Comparison of ENCODE assay signal across 12 cellular contexts in the genomic region with DNA sequence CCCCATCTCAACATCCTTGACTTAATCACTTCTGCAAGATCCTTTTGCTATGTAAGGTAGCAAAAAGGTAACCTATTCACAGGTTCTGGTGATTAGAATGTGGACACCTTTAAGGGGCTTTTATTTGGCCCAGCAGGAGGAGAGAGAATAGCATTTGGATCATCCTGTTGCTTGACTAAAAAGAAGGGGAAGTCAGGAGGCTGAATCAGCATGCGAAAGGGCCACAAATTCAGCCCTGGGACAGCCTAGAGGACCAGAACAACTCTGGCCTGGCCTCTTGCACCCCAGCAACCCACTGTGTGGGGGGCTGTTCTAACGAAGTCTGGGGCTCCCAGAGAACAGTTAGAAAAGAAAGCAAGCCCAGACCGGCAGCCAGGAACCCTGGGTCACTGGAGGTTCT. TPM values are rescaled to one million over a fixed set of nuclear protein-coding genes. Genes with fewer than 3 reads are reported as not detected.
DNase-seq lines count a peak whose midpoint lies in the region; ATAC-seq, FAIRE-seq and TF ChIP-seq lines count a peak whose summit lies in the region.
"Had no signal": no experiment of that assay in that cellular context is flagged by ENCODE, and none has a peak within 500 bp of the region (broad histone marks: within the 10 kb centered on the region; RNA-seq: fewer than 3 reads in every experiment).

No MANE protein-coding gene starts in this region.

- no peaks in the 10 kb centered on the region for H3K9me3 Mint-ChIP-seq in activated CD4-positive, alpha-beta T cell treated with anti-CD3 and anti-CD28 coated beads, Interleukin-2, amount 10 ng/mL, durations not matched to agents 24 days and 14 days
- H3K9me3 Mint-ChIP-seq in activated CD4-positive, alpha-beta memory T cell treated with anti-CD3 and anti-CD28 coated beads for 36 hours = no peaks in the 10 kb centered on the region

- 88% methylated on average over 1 of the region's 3 CpGs for WGBS in HepG2 (ENCODE audit: low lambda C conversion rate)
- 66 to 80% methylated on average over 1 to 3 of the region's 3 CpGs for WGBS in testis, 2 donors

- H3K36me3 Mint-ChIP-seq in activated CD4-positive, alpha-beta T cell treated with anti-CD3 and anti-CD28 coated beads, Interleukin-2, amount 10 ng/mL, durations not matched to agents 24 days and 14 days (ENCODE audit: low read depth) = no peaks in the 10 kb centered on the region
- H3K36me3 Mint-ChIP-seq in activated CD4-positive, alpha-beta memory T cell treated with anti-CD3 and anti-CD28 coated beads for 36 hours = no peaks in the 10 kb centered on the region

- peaks cover 12% of the 10 kb centered on the region for H3K79me2 ChIP-seq in HepG2 (ENCODE audit: insufficient read depth, low read length)

- H3K4me1 ChIP-seq in HepG2 (ENCODE audit: insufficient read depth, low read length) (peaks cover 87% of the 10 kb centered on the region), testis (peaks cover 43% of the 10 kb centered on the region)

- peak overlapping the region; percentile 76 for H3K27ac ChIP-seq in HepG2 (ENCODE audit: extremely low read length, insufficient read depth, low read length)
- peak overlapping the region; percentile 65 to 89 for H3K27ac ChIP-seq in testis

- TF ChIP-seq CTCF in HepG2 (CRISPR knock-in tag; IDR thresholded peaks at IDR 0.05) (no peak), testis (IDR thresholded peaks at IDR 0.05) (no peak)

- CTCF ChIA-PET in activated CD4-positive, alpha-beta memory T cell treated with anti-CD3 and anti-CD28 coated beads for 36 hours (lab: Charles Lee) = no interaction called here
- CTCF ChIA-PET in HepG2 (lab: Yijun Ruan, JAX; ENCODE audit: low intra/inter-chr PET ratio, low total read pairs) = no interaction called here

- H3K4me3 ChIP-seq in HepG2 (replicated peaks in 1 of 3; ENCODE audit: insufficient read depth in 1 of 3, low read depth in 2 of 3, low read length in 3 of 3) = peak overlapping the region in 1 of 3 experiments; percentile 25; a peak in 1 of 6 replicates
- H3K4me3 ChIP-seq in testis = no peak overlapping the region

- H3K27ac Mint-ChIP-seq in activated CD4-positive, alpha-beta T cell treated with anti-CD3 and anti-CD28 coated beads, Interleukin-2, amount 10 ng/mL, durations not matched to agents 24 days and 14 days = peak overlapping the region; percentile 78
- peak overlapping the region; percentile 77 for H3K27ac Mint-ChIP-seq in activated CD4-positive, alpha-beta memory T cell treated with anti-CD3 and anti-CD28 coated beads for 36 hours

- no peak overlapping the region for H2AFZ ChIP-seq in HepG2 (ENCODE audit: low read length)

- H3K9me3 ChIP-seq in HepG2 (ENCODE audit: low read length) (no peaks in the 10 kb centered on the region), testis (no peaks in the 10 kb centered on the region)

- no peaks in the 10 kb centered on the region for H4K20me1 ChIP-seq in HepG2 (ENCODE audit: insufficient read depth, low read length)

- no peak for DNase-seq in activated CD4-positive, alpha-beta T cell treated with anti-CD3 and anti-CD28 coated beads, Interleukin-2, amount 10 ng/mL, durations not matched to agents 24 days and 14 days
- no peak for DNase-seq in activated CD4-positive, alpha-beta T cell treated with anti-CD3 and anti-CD28 coated beads, Interleukin-2, amount 50 U/mL, for 1 hour
- no peak for DNase-seq in activated CD4-positive, alpha-beta memory T cell treated with anti-CD3 and anti-CD28 coated beads for 36 hours
- DNase-seq in HepG2 (ENCODE audit: low spot score) = no peak
- no peak for DNase-seq in testis
- DNase-seq in middle frontal gyrus (ENCODE audit: extremely low spot score, low spot score) = no peak
- no peak for DNase-seq in foreskin melanocyte
- DNase-seq: central memory CD4-positive, alpha-beta T cell; NCI-H1694 treated with DMSO at 0.1 percent for 48 hours; stimulated activated CD4-positive, alpha-beta T cell treated with anti-CD3 and anti-CD28 coated beads, Interleukin-2, amount 100 ng/mL, for 48 hours had no signal

- no peak overlapping the region for H3K4me3 Mint-ChIP-seq in activated CD4-positive, alpha-beta T cell treated with anti-CD3 and anti-CD28 coated beads, Interleukin-2, amount 10 ng/mL, durations not matched to agents 24 days and 14 days
- H3K4me3 Mint-ChIP-seq in activated CD4-positive, alpha-beta memory T cell treated with anti-CD3 and anti-CD28 coated beads for 36 hours = no peak overlapping the region

- POLR2A ChIA-PET in activated CD4-positive, alpha-beta memory T cell treated with anti-CD3 and anti-CD28 coated beads for 36 hours (lab: Charles Lee) = no interaction called here
- POLR2A ChIA-PET in HepG2 (lab: Yijun Ruan, JAX) = no interaction called here

- no peaks in the 10 kb centered on the region; a peak in 1 of 5 replicates for H3K27me3 ChIP-seq in HepG2 (ENCODE audit: control insufficient read depth in 1 of 2, insufficient read depth in 2 of 2, low read length in 2 of 2)
- no peaks in the 10 kb centered on the region for H3K27me3 ChIP-seq in testis

- ATAC-seq in HepG2 (no peak), GM19324 (IDR thresholded peaks at IDR 0.05; ENCODE audit: low FRiP score, unreplicated experiment) (no peak)

- in situ Hi-C loops in HepG2 (cut with HindIII; ENCODE audit: extremely low pct_ligation_motif_present, low pct_unique_long_range_greater_than_20kb) = no loop called here

- TF ChIP-seq POLR2A in HepG2 (IDR thresholded peaks at IDR 0.05; ENCODE audit: insufficient read depth in 1 of 2, low read depth in 2 of 2, low read length in 2 of 2) = no peak
- TF ChIP-seq POLR2A in testis (IDR thresholded peaks at IDR 0.05) = no peak

- no peak for FAIRE-seq in HepG2 (lab: Jason Lieb, UNC)
- FAIRE-seq: keratinocyte had no signal

- H3K9ac ChIP-seq in HepG2 (ENCODE audit: insufficient read depth, low read depth, low read length) = no peak overlapping the region; the same call in 1 of the 2 replicates

- no peaks in the 10 kb centered on the region for H3K36me3 ChIP-seq in HepG2 (replicated peaks in 1 of 2; ENCODE audit: control insufficient read depth in 1 of 2, insufficient read depth in 2 of 2, low read length in 2 of 2)
- H3K36me3 ChIP-seq in testis (ENCODE audit: low read depth, missing control alignments) = no peaks in the 10 kb centered on the region

- no peak for TF ChIP-seq RAD21 in HepG2 (CRISPR knock-in tag; IDR thresholded peaks at IDR 0.05)

- TF ChIP-seq EP300 in HepG2 (IDR thresholded peaks at IDR 0.05; ENCODE audit: low read depth in 2 of 2, low read length in 2 of 2) (no peak), HepG2 (CRISPR knock-in tag; IDR thresholded peaks at IDR 0.05; ENCODE audit: borderline replicate concordance) (no peak)

- peaks cover 17% of the 10 kb centered on the region for H3K4me1 Mint-ChIP-seq in activated CD4-positive, alpha-beta T cell treated with anti-CD3 and anti-CD28 coated beads, Interleukin-2, amount 10 ng/mL, durations not matched to agents 24 days and 14 days
- peaks cover 20% of the 10 kb centered on the region for H3K4me1 Mint-ChIP-seq in activated CD4-positive, alpha-beta memory T cell treated with anti-CD3 and anti-CD28 coated beads for 36 hours (ENCODE audit: low read depth)

- peak overlapping the region; percentile 95 for H3K4me2 ChIP-seq in HepG2 (ENCODE audit: low read depth, low read length)

- intact Hi-C loops in activated CD4-positive, alpha-beta T cell treated with anti-CD3 and anti-CD28 coated beads, Interleukin-2, amount 10 ng/mL, durations not matched to agents 24 days and 14 days (cut with micrococcal nuclease) = no loop called here
- intact Hi-C loops in activated CD4-positive, alpha-beta memory T cell treated with anti-CD3 and anti-CD28 coated beads for 36 hours (cut with micrococcal nuclease) = loop anchor here (1.0 kb wide), 1 partner anchor 23 kb away; a partner anchor contains a TSS
- intact Hi-C loops in HepG2 (cut with micrococcal nuclease; ENCODE audit: unreplicated experiment) (no loop called here), testis (cut with DNase I; ENCODE audit: low total_unique reads) (no loop called here)

- no TSS peak for BruUV-seq in HepG2 (replicated peaks; lab: Mats Ljungman, UMichigan)

- peaks cover 23% of the 10 kb centered on the region for H3K27me3 Mint-ChIP-seq in activated CD4-positive, alpha-beta T cell treated with anti-CD3 and anti-CD28 coated beads, Interleukin-2, amount 10 ng/mL, durations not matched to agents 24 days and 14 days
- H3K27me3 Mint-ChIP-seq in activated CD4-positive, alpha-beta memory T cell treated with anti-CD3 and anti-CD28 coated beads for 36 hours = peaks cover 5% of the 10 kb centered on the region

RNA-seq across cellular contexts. Expression of a gene that starts 3.2 kb away (rescaled TPM):
- total RNA-seq in activated CD4-positive, alpha-beta T cell treated with anti-CD3 and anti-CD28 coated beads, Interleukin-2, amount 10 ng/mL, durations not matched to agents 24 days and 14 days = 0.57 and 0.72 TPM in 2 replicates
- 1 to 10 TPM; 2.7 to 2.8 TPM for total RNA-seq in activated CD4-positive, alpha-beta memory T cell treated with anti-CD3 and anti-CD28 coated beads for 36 hours
- 53.6 and 54.1 TPM in 2 replicates for total RNA-seq in HepG2 (2016; rRNA removed; fragmentation: Illumina TruSeq; extraction: Trizol)
- 12.4 and 15.7 TPM in 2 replicates for total RNA-seq in HepG2 (2016; cell fraction: cytosol; rRNA removed; fragmentation: Illumina TruSeq; extraction: Trizol; ENCODE audit: low read depth)
- 43.9 and 54.4 TPM in 2 replicates for total RNA-seq in HepG2 (2016; cell fraction: insoluble cytoplasmic fraction; rRNA removed; fragmentation: Illumina TruSeq; extraction: Trizol)
- total RNA-seq in HepG2 (2016; cell fraction: membrane; rRNA removed; fragmentation: Illumina TruSeq; extraction: Trizol) = 23.2 and 25.0 TPM in 2 replicates
- total RNA-seq in HepG2 (2016; cell fraction: nucleus; rRNA removed; fragmentation: Illumina TruSeq; extraction: Trizol) = 22.0 and 26.2 TPM in 2 replicates
- polyA plus RNA-seq in HepG2 (2011; rRNA removed) = 60.5 and 67.4 TPM in 2 replicates
- polyA plus RNA-seq in HepG2 (2011; cell fraction: cytosol; rRNA removed) = 42.4 and 72.7 TPM in 2 replicates
- polyA plus RNA-seq in HepG2 (2011; cell fraction: nucleus; rRNA removed) = 28.4 and 28.9 TPM in 2 replicates
- polyA plus RNA-seq in HepG2 (2012) = 27.8 and 42.7 TPM in 2 replicates
- polyA plus RNA-seq in HepG2 (2016; cell fraction: cytosol; fragmentation: Illumina TruSeq; extraction: Trizol; ENCODE audit: low read depth) = 12.3 and 13.2 TPM in 2 replicates
- polyA plus RNA-seq in HepG2 (2016; cell fraction: insoluble cytoplasmic fraction; fragmentation: Illumina TruSeq; extraction: Trizol; ENCODE audit: low read depth) = 58.0 and 69.8 TPM in 2 replicates
- 18.6 and 20.3 TPM in 2 replicates for polyA plus RNA-seq in HepG2 (2016; cell fraction: membrane; fragmentation: Illumina TruSeq; extraction: Trizol; ENCODE audit: low read depth)
- 47.4 and 49.7 TPM in 2 replicates for polyA plus RNA-seq in HepG2 (2016; cell fraction: nucleus; fragmentation: Illumina TruSeq; extraction: Trizol; ENCODE audit: insufficient read depth, low read depth)
- 12.4 and 47.0 TPM in 2 replicates for polyA minus RNA-seq in HepG2 (2011; rRNA and poly(A)+ RNA removed; ENCODE audit: low replicate concordance)
- 23.6 and 31.0 TPM in 2 replicates for polyA minus RNA-seq in HepG2 (2011; cell fraction: cytosol; rRNA and poly(A)+ RNA removed)
- 8.1 and 10.9 TPM in 2 replicates for polyA minus RNA-seq in HepG2 (2011; cell fraction: nucleus; rRNA and poly(A)+ RNA removed)
- total RNA-seq in testis = 10 to 100 TPM; 22.0 to 35.2 TPM
- 37.8 TPM for polyA plus RNA-seq in testis (ENCODE audit: insufficient read depth, low read depth, low replicate concordance)

RNA-seq across cellular contexts. Expression of a gene that starts 22.2 kb away (rescaled TPM):
- 334 and 343 TPM in 2 replicates for total RNA-seq in activated CD4-positive, alpha-beta T cell treated with anti-CD3 and anti-CD28 coated beads, Interleukin-2, amount 10 ng/mL, durations not matched to agents 24 days and 14 days
- total RNA-seq in activated CD4-positive, alpha-beta memory T cell treated with anti-CD3 and anti-CD28 coated beads for 36 hours = 100 to 1,000 TPM; 265 to 266 TPM
- total RNA-seq in HepG2 (2016; rRNA removed; fragmentation: Illumina TruSeq; extraction: Trizol) = 87.1 and 93.5 TPM in 2 replicates
- 36.4 and 41.9 TPM in 2 replicates for total RNA-seq in HepG2 (2016; cell fraction: cytosol; rRNA removed; fragmentation: Illumina TruSeq; extraction: Trizol; ENCODE audit: low read depth)
- total RNA-seq in HepG2 (2016; cell fraction: insoluble cytoplasmic fraction; rRNA removed; fragmentation: Illumina TruSeq; extraction: Trizol) = 66.7 and 92.9 TPM in 2 replicates
- total RNA-seq in HepG2 (2016; cell fraction: membrane; rRNA removed; fragmentation: Illumina TruSeq; extraction: Trizol) = 53.5 and 61.3 TPM in 2 replicates
- total RNA-seq in HepG2 (2016; cell fraction: nucleus; rRNA removed; fragmentation: Illumina TruSeq; extraction: Trizol) = 65.1 and 73.9 TPM in 2 replicates
- polyA plus RNA-seq in HepG2 (2011; rRNA removed) = 35.0 and 40.2 TPM in 2 replicates
- polyA plus RNA-seq in HepG2 (2011; cell fraction: cytosol; rRNA removed) = 19.1 and 35.5 TPM in 2 replicates
- polyA plus RNA-seq in HepG2 (2011; cell fraction: nucleus; rRNA removed) = 35.1 and 61.3 TPM in 2 replicates
- 24.2 and 36.5 TPM in 2 replicates for polyA plus RNA-seq in HepG2 (2012)
- 11.7 and 13.9 TPM in 2 replicates for polyA plus RNA-seq in HepG2 (2016; cell fraction: cytosol; fragmentation: Illumina TruSeq; extraction: Trizol; ENCODE audit: low read depth)
- 62.2 and 92.9 TPM in 2 replicates for polyA plus RNA-seq in HepG2 (2016; cell fraction: insoluble cytoplasmic fraction; fragmentation: Illumina TruSeq; extraction: Trizol; ENCODE audit: low read depth)
- polyA plus RNA-seq in HepG2 (2016; cell fraction: membrane; fragmentation: Illumina TruSeq; extraction: Trizol; ENCODE audit: low read depth) = 18.4 and 22.6 TPM in 2 replicates
- polyA plus RNA-seq in HepG2 (2016; cell fraction: nucleus; fragmentation: Illumina TruSeq; extraction: Trizol; ENCODE audit: insufficient read depth, low read depth) = 116 and 125 TPM in 2 replicates
- 190 and 207 TPM in 2 replicates for polyA minus RNA-seq in HepG2 (2011; rRNA and poly(A)+ RNA removed; ENCODE audit: low replicate concordance)
- 29.2 and 59.2 TPM in 2 replicates for polyA minus RNA-seq in HepG2 (2011; cell fraction: cytosol; rRNA and poly(A)+ RNA removed)
- polyA minus RNA-seq in HepG2 (2011; cell fraction: nucleus; rRNA and poly(A)+ RNA removed) = 25.5 and 42.9 TPM in 2 replicates
- total RNA-seq in testis = 10 to 100 TPM; 34.3 to 49.6 TPM
- 42.1 TPM for polyA plus RNA-seq in testis (ENCODE audit: insufficient read depth, low read depth, low replicate concordance)
